1 cellular context compared by ENCODE assay signal in the genomic region with DNA sequence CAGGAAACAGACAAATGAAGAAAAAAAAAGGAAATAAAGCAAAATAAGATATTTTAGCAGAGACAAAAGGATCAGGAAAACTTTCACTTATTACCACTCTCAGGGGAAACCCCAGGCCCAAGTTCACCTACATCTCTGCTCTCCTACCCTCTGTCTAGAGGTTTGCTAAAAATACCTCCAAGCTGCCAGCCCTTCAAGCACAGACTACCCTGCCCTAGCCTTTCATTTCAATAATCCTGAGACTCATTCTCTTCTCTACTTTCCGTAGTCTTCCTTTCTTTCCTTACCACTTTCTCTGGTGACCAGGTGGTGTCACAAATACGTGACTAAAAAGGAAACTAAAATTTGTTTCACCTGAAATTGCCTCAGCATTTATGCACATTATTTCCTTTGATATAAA.
TF ChIP-seq lines count a peak whose summit lies in the region.

No MANE protein-coding gene starts in this region.

TF ChIP-seq in A549, 52 proteins besides CTCF, POLR2A, EP300 and RAD21:
- TF ChIP-seq, protein P1, sequence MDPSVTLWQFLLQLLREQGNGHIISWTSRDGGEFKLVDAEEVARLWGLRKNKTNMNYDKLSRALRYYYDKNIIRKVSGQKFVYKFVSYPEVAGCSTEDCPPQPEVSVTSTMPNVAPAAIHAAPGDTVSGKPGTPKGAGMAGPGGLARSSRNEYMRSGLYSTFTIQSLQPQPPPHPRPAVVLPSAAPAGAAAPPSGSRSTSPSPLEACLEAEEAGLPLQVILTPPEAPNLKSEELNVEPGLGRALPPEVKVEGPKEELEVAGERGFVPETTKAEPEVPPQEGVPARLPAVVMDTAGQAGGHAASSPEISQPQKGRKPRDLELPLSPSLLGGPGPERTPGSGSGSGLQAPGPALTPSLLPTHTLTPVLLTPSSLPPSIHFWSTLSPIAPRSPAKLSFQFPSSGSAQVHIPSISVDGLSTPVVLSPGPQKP (IDR thresholded peaks at IDR 0.05; ENCODE audit: low read depth, low read length): no peak
- no peak for TF ChIP-seq PHF8 (IDR thresholded peaks at IDR 0.05; ENCODE audit: borderline replicate concordance, low read depth)
- TF ChIP-seq POLR2AphosphoS2 (conservative IDR thresholded peaks at IDR 0.05; ENCODE audit: low read length): no peak
- TF ChIP-seq TP53 (CRISPR knock-in tag; IDR thresholded peaks at IDR 0.05): no peak
- no peak for TF ChIP-seq RNF2 (IDR thresholded peaks at IDR 0.05; ENCODE audit: borderline replicate concordance, low read depth)
- TF ChIP-seq ZC3H11A (IDR thresholded peaks at IDR 0.05): no peak
- no peak for TF ChIP-seq NFE2L2 (conservative IDR thresholded peaks at IDR 0.05; ENCODE audit: low read length)
- no peak for TF ChIP-seq CHD2 (IDR thresholded peaks at IDR 0.05; ENCODE audit: low read length, partially characterized antibody)
- TF ChIP-seq, protein P2, sequence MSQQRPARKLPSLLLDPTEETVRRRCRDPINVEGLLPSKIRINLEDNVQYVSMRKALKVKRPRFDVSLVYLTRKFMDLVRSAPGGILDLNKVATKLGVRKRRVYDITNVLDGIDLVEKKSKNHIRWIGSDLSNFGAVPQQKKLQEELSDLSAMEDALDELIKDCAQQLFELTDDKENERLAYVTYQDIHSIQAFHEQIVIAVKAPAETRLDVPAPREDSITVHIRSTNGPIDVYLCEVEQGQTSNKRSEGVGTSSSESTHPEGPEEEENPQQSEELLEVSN (IDR thresholded peaks at IDR 0.05; ENCODE audit: borderline replicate concordance, low read depth): no peak
- TF ChIP-seq KDM5A (IDR thresholded peaks at IDR 0.05): no peak
- no peak for TF ChIP-seq SREBF2 (IDR thresholded peaks at IDR 0.05)
- TF ChIP-seq GATA3 (IDR thresholded peaks at IDR 0.05; ENCODE audit: borderline replicate concordance): no peak
- no peak for TF ChIP-seq HOXA7 (CRISPR knock-in tag; IDR thresholded peaks at IDR 0.05)
- TF ChIP-seq, protein P3, sequence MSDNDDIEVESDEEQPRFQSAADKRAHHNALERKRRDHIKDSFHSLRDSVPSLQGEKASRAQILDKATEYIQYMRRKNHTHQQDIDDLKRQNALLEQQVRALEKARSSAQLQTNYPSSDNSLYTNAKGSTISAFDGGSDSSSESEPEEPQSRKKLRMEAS (IDR thresholded peaks at IDR 0.05): no peak
- TF ChIP-seq MAZ (IDR thresholded peaks at IDR 0.05; ENCODE audit: borderline replicate concordance, low read depth, low read length): no peak
- TF ChIP-seq BHLHE40 (IDR thresholded peaks at IDR 0.05; ENCODE audit: low read depth, low read length): no peak
- no peak for TF ChIP-seq EHMT2 (IDR thresholded peaks at IDR 0.05; ENCODE audit: low read depth)
- TF ChIP-seq, protein P4, sequence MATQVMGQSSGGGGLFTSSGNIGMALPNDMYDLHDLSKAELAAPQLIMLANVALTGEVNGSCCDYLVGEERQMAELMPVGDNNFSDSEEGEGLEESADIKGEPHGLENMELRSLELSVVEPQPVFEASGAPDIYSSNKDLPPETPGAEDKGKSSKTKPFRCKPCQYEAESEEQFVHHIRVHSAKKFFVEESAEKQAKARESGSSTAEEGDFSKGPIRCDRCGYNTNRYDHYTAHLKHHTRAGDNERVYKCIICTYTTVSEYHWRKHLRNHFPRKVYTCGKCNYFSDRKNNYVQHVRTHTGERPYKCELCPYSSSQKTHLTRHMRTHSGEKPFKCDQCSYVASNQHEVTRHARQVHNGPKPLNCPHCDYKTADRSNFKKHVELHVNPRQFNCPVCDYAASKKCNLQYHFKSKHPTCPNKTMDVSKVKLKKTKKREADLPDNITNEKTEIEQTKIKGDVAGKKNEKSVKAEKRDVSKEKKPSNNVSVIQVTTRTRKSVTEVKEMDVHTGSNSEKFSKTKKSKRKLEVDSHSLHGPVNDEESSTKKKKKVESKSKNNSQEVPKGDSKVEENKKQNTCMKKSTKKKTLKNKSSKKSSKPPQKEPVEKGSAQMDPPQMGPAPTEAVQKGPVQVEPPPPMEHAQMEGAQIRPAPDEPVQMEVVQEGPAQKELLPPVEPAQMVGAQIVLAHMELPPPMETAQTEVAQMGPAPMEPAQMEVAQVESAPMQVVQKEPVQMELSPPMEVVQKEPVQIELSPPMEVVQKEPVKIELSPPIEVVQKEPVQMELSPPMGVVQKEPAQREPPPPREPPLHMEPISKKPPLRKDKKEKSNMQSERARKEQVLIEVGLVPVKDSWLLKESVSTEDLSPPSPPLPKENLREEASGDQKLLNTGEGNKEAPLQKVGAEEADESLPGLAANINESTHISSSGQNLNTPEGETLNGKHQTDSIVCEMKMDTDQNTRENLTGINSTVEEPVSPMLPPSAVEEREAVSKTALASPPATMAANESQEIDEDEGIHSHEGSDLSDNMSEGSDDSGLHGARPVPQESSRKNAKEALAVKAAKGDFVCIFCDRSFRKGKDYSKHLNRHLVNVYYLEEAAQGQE (IDR thresholded peaks at IDR 0.05): no peak
